In genomic region chr17:7173687-7174602, GRCh38 we compare ENCODE assay signal across 1 cellular context.
A peak's percentile ranks its signal among the peaks of the same experiment; 100 is the strongest.
TF ChIP-seq lines count a peak whose summit lies in the region.

No MANE protein-coding gene starts in this region.

TF ChIP-seq in endothelial cell of umbilical vein, 7 proteins besides CTCF, POLR2A, EP300 and RAD21 (continued from another document):
- TF ChIP-seq MAX (IDR thresholded peaks at IDR 0.05; ENCODE audit: insufficient read depth, insufficient read length), result peak; percentile 77
- TF ChIP-seq FOS (IDR thresholded peaks at IDR 0.05; ENCODE audit: borderline replicate concordance, insufficient read depth, low read length), result no peak
- TF ChIP-seq MYC (IDR thresholded peaks at IDR 0.05; ENCODE audit: low read depth, low read length), result peak; percentile 68
